In genomic region chr11:75445315-75445953, GRCh38 we compare ENCODE assay signal across 8 cellular contexts. TPM values are rescaled to one million over a fixed set of nuclear protein-coding genes. Genes with fewer than 3 reads are reported as not detected.
DNase-seq lines count a peak whose midpoint lies in the region; TF ChIP-seq lines count a peak whose summit lies in the region.

No MANE protein-coding gene starts in this region.

- no peak overlapping the region for H3K27ac ChIP-seq in dorsolateral prefrontal cortex

- H3K4me3 ChIP-seq in dorsolateral prefrontal cortex: no peak overlapping the region

- peak; percentile 94 for TF ChIP-seq CTCF in GM10266 (IDR thresholded peaks at IDR 0.05; ENCODE audit: control insufficient read depth, insufficient read depth, low read depth, missing control alignments)
- peak; percentile 80 to 100 (median 98) for TF ChIP-seq CTCF in dorsolateral prefrontal cortex (IDR thresholded peaks at IDR 0.05 in 54 of 56, conservative IDR thresholded peaks at IDR 0.05 in 2 of 56; ENCODE audit: low read depth in 1 of 56, partially characterized antibody in 56 of 56)

- DNase-seq in 8988T (peak; percentile 81), GM10266 (ENCODE audit: extremely low spot score) (peak; percentile 81), NCI-H1092 (lab: John Stamatoyannopoulos, UW) (peak; percentile 73), dorsolateral prefrontal cortex (peak in 9 of 10 donors; percentile 66 to 85 (median 80)), medulla oblongata (ENCODE audit: extremely low spot score) (peak; percentile 75), HCEC 1CT (no peak)
- peak; percentile 63 to 64 for DNase-seq in activated CD4-positive, alpha-beta T cell treated with anti-CD3 and anti-CD28 coated beads, Interleukin-2, amount 50 U/mL, for 24 hours (ENCODE audit: low read depth in 1 of 2, low spot score in 1 of 2)
- DNase-seq in stimulated activated CD8-positive, alpha-beta memory T cell treated with anti-CD3 and anti-CD28 coated beads, Interleukin-4, amount 100 ng/mL, for 1 hour (ENCODE audit: low read depth in 2 of 2, low spot score in 1 of 2): peak; percentile 46 to 51

- H3K27me3 ChIP-seq in dorsolateral prefrontal cortex: no peaks in the 10 kb centered on the region

- intact Hi-C loops in dorsolateral prefrontal cortex (cut with DNase I): loop anchor here (1.0 kb wide), 1 partner anchor 87 kb away; no protein-coding TSS in a partner anchor

RNA-seq across cellular contexts. Expression of gene KLHL35, which starts 12.4 kb away (rescaled TPM):
- total RNA-seq in dorsolateral prefrontal cortex: 10 to 100 TPM in 24 of 120 experiments, 1 to 10 TPM in 96; 3.4 to 16.3 (median 8.1) TPM

RNA-seq across cellular contexts. Expression of gene RPS3, which starts 46.1 kb away (rescaled TPM):
- 100 to 1,000 TPM; 382 to 717 (median 502) TPM for total RNA-seq in dorsolateral prefrontal cortex
